Comparison of ENCODE assay signal across 11 cellular contexts in the genomic region with DNA sequence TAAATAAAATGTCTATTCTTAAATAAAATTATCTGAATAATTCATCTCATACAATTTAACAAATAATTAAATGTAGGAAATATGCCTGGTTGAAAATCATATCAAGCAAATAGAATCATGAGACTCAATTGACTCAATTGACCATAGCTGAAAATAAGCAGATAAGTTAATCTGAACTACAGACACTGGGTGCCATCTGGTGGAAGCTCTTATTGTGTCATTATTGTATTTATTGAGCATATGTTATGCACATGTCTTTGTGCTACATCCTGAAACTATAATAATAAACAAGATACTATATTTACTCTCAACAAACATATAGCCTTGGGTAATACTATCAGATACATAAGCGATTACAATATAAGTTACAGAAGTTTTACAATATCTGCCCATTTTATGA. TPM values are rescaled to one million over a fixed set of nuclear protein-coding genes. Genes with fewer than 3 reads are reported as not detected.
DNase-seq lines count a peak whose midpoint lies in the region; ATAC-seq and TF ChIP-seq lines count a peak whose summit lies in the region.
"Had no signal": no experiment of that assay in that cellular context is flagged by ENCODE, and none has a peak within 500 bp of the region (broad histone marks: within the 10 kb centered on the region; RNA-seq: fewer than 3 reads in every experiment).

No MANE protein-coding gene starts in this region.

- H3K36me3 ChIP-seq in GM23338 (ENCODE audit: insufficient read depth) (no peaks in the 10 kb centered on the region), OCI-LY3 (replicated peaks; ENCODE audit: low read depth, low read length) (no peaks in the 10 kb centered on the region)

- H3K9me2 ChIP-seq in GM23338 (ENCODE audit: insufficient read depth) = no peaks in the 10 kb centered on the region

- no peak overlapping the region for H2AFZ ChIP-seq in GM23338
- H2AFZ ChIP-seq in OCI-LY3 (ENCODE audit: low read depth, low read length) = no peak overlapping the region

- no peak overlapping the region for H3K4me3 Mint-ChIP-seq in GM23338
- H3K4me3 Mint-ChIP-seq: activated naive CD8-positive, alpha-beta T cell treated with anti-CD3 and anti-CD28 coated beads, Interleukin-2, amount 10 ng/mL, durations not matched to agents 7 days and 5 days had no signal

- no peaks in the 10 kb centered on the region for H3K27me3 Mint-ChIP-seq in GM23338 (ENCODE audit: insufficient read depth, low read depth, poor library complexity)
- H3K27me3 Mint-ChIP-seq: activated naive CD8-positive, alpha-beta T cell treated with anti-CD3 and anti-CD28 coated beads, Interleukin-2, amount 10 ng/mL, durations not matched to agents 7 days and 5 days had no signal

- POLR2A ChIA-PET in HEK293T (lab: Yijun Ruan, JAX) = no interaction called here

- no peaks in the 10 kb centered on the region for H3K9me3 ChIP-seq in OCI-LY3 (ENCODE audit: insufficient read depth, low read length)
- H3K9me3 ChIP-seq: mucosa of descending colon had no signal

- H3K4me1 ChIP-seq in GM23338 (ENCODE audit: insufficient read depth) = no peaks in the 10 kb centered on the region
- H3K4me1 ChIP-seq in OCI-LY3 (ENCODE audit: low read length) = no peaks in the 10 kb centered on the region

- no peaks in the 10 kb centered on the region for H3K4me1 Mint-ChIP-seq in GM23338
- H3K4me1 Mint-ChIP-seq: activated naive CD8-positive, alpha-beta T cell treated with anti-CD3 and anti-CD28 coated beads, Interleukin-2, amount 10 ng/mL, durations not matched to agents 7 days and 5 days had no signal

- H3K27me3 ChIP-seq in GM23338 (ENCODE audit: insufficient read depth) (no peaks in the 10 kb centered on the region), OCI-LY3 (ENCODE audit: low read depth, low read length) (no peaks in the 10 kb centered on the region)

- H3F3A ChIP-seq in GM23338 (replicated peaks; ENCODE audit: low read depth) = no peaks in the 10 kb centered on the region

- H3K9ac ChIP-seq in OCI-LY3 (ENCODE audit: low read length) = no peak overlapping the region

- H3K4me3 ChIP-seq in GM23338 (no peak overlapping the region), OCI-LY3 (ENCODE audit: low read length) (no peak overlapping the region), epithelial cell of proximal tubule (ENCODE audit: low read depth, low read length) (no peak overlapping the region)
- H3K4me3 ChIP-seq: K562, mucosa of descending colon had no signal

- H3K36me3 Mint-ChIP-seq in GM23338 (ENCODE audit: low read depth) = no peaks in the 10 kb centered on the region
- H3K36me3 Mint-ChIP-seq: activated naive CD8-positive, alpha-beta T cell treated with anti-CD3 and anti-CD28 coated beads, Interleukin-2, amount 10 ng/mL, durations not matched to agents 7 days and 5 days had no signal

- H3K27ac ChIP-seq in GM23338 (ENCODE audit: low read depth) (no peak overlapping the region), OCI-LY3 (ENCODE audit: low read length) (no peak overlapping the region)

- TF ChIP-seq CTCF in GM23338 (conservative IDR thresholded peaks at IDR 0.05; ENCODE audit: low read depth in 2 of 2) (peak; percentile 27 to 37; a peak in 2 of 4 replicates), OCI-LY3 (IDR thresholded peaks at IDR 0.05; ENCODE audit: low read depth, low read length) (peak; percentile 76), epithelial cell of proximal tubule (conservative IDR thresholded peaks at IDR 0.05; ENCODE audit: low read depth, low read length) (peak; percentile 49)

- H4K20me1 ChIP-seq in GM23338 (replicated peaks; ENCODE audit: insufficient read depth) (no peaks in the 10 kb centered on the region), OCI-LY3 (ENCODE audit: insufficient read depth, low read length) (no peaks in the 10 kb centered on the region)

- peak; percentile 12 to 25 for DNase-seq in AML-193 (lab: John Stamatoyannopoulos, UW)
- no peak for DNase-seq in GM23338 (ENCODE audit: low spot score)
- DNase-seq in epithelial cell of proximal tubule (ENCODE audit: low read depth) = peak; percentile 6
- no peak for DNase-seq in DMS79 (lab: John Stamatoyannopoulos, UW)
- DNase-seq in HEK293T (ENCODE audit: extremely low spot score) = no peak
- DNase-seq: activated naive CD8-positive, alpha-beta T cell treated with anti-CD3 and anti-CD28 coated beads, Interleukin-2, amount 10 ng/mL, durations not matched to agents 7 days and 5 days had no signal

- ATAC-seq in GM23338 (no peak), HG03196 (IDR thresholded peaks at IDR 0.05; ENCODE audit: unreplicated experiment) (no peak)
- no peak for ATAC-seq in activated CD4-positive, CD25-positive, alpha-beta regulatory T cell treated with anti-CD3 and anti-CD28 coated beads, Interleukin-2, amount 50 U/mL, for 24 hours
- ATAC-seq: K562, mucosa of descending colon had no signal

- H3K79me2 ChIP-seq in GM23338 (replicated peaks; ENCODE audit: insufficient read depth) (no peaks in the 10 kb centered on the region), OCI-LY3 (ENCODE audit: low read length) (no peaks in the 10 kb centered on the region)

- CTCF ChIA-PET in HEK293T (lab: Yijun Ruan, JAX) = no interaction called here

- H3K9me3 Mint-ChIP-seq in GM23338 = no peaks in the 10 kb centered on the region; the same call in 2 of the 3 replicates
- H3K9me3 Mint-ChIP-seq: activated naive CD8-positive, alpha-beta T cell treated with anti-CD3 and anti-CD28 coated beads, Interleukin-2, amount 10 ng/mL, durations not matched to agents 7 days and 5 days had no signal

- H3K4me2 ChIP-seq in GM23338 (no peak overlapping the region), OCI-LY3 (ENCODE audit: low read length) (no peak overlapping the region)

- H3K27ac Mint-ChIP-seq in GM23338 = no peak overlapping the region
- H3K27ac Mint-ChIP-seq: activated naive CD8-positive, alpha-beta T cell treated with anti-CD3 and anti-CD28 coated beads, Interleukin-2, amount 10 ng/mL, durations not matched to agents 7 days and 5 days had no signal

TF ChIP-seq in GM23338, 12 proteins besides CTCF, POLR2A, EP300 and RAD21 (continues in another document):
- TF ChIP-seq REST (IDR thresholded peaks at IDR 0.05; ENCODE audit: unreplicated experiment) (no peak), ZNF331 (CRISPR knock-in tag; IDR thresholded peaks at IDR 0.05; ENCODE audit: low read depth) (no peak), EZH2 (IDR thresholded peaks at IDR 0.05; ENCODE audit: low read depth, unreplicated experiment) (no peak), ZNF114 (CRISPR knock-in tag; IDR thresholded peaks at IDR 0.05) (no peak), EZH2phosphoT487 (IDR thresholded peaks at IDR 0.05; ENCODE audit: unreplicated experiment) (no peak)

TF ChIP-seq in HEK293T, 16 proteins besides CTCF, POLR2A, EP300 and RAD21:
- TF ChIP-seq TARDBP (IDR thresholded peaks at IDR 0.05) = no peak

RNA-seq across cellular contexts. Expression of gene BRINP3, which starts 41.0 kb away (rescaled TPM):
- total RNA-seq in GM23338 (2014; rRNA removed; shearing (Covaris generic)) = not detected in 2 replicates
- polyA plus RNA-seq in GM23338 (2016; fragmentation: Nextera tagmentation; extraction: Ambion mirVana) = not detected in 2 replicates
- not detected in 2 replicates for total RNA-seq in epithelial cell of proximal tubule
- total RNA-seq: activated naive CD8-positive, alpha-beta T cell treated with anti-CD3 and anti-CD28 coated beads, Interleukin-2, amount 10 ng/mL, durations not matched to agents 7 days and 5 days had no signal

Comparison
In these comparisons a context has a peak if more than half of its experiments do, and no peak if none do; other contexts are left out.
1. DNase-seq: peak in AML-193 (2 of 2) and epithelial cell of proximal tubule (single experiment); none in GM23338 (single experiment), DMS79 (single experiment) and HEK293T (single experiment).
2. Peak in every context shown above with its lines, with median percentiles within 50 percentile points of each other: CTCF ChIP-seq.